ENCODE assay signal across 18 cellular contexts in the genomic region with DNA sequence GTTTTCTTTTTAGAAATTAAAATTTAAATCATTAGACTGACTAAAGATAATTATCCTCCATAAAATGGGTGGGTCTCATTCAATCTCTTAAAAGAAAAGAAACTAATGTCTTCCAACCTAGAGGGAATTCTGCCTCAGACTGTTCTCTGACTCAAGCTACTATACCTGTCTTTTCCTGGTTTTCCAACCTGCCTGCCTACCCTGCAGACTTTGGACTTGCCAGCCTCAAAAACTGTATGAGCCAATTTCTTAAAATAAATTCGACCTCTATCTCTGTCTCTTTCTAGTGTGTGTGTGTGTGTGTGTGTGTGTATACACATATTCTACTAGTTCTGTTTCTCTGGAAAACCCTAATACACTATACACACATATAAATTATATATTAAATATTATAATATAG.
"Had no signal": no experiment of that assay in that cellular context is flagged by ENCODE, and none has a peak within 500 bp of the region (broad histone marks: within the 10 kb centered on the region; RNA-seq: fewer than 3 reads in every experiment).

No MANE protein-coding gene starts in this region.

- H3K27me3 ChIP-seq: colonic mucosa, esophagus muscularis mucosa, gastrocnemius medialis, heart right ventricle had no signal

- H3K4me1 ChIP-seq: colonic mucosa, esophagus muscularis mucosa, gastrocnemius medialis, heart right ventricle, left ventricle myocardium inferior, lower lobe of right lung had no signal

- FAIRE-seq: endothelial cell of umbilical vein, keratinocyte had no signal

- H3K9me3 ChIP-seq: colonic mucosa, esophagus muscularis mucosa, gastrocnemius medialis, heart right ventricle, left ventricle myocardium inferior, lower lobe of right lung had no signal

- ATAC-seq: gastrocnemius medialis, heart right ventricle, left cardiac atrium, lower lobe of right lung, mucosa of descending colon had no signal

- H3K36me3 ChIP-seq: colonic mucosa, esophagus muscularis mucosa, gastrocnemius medialis, heart right ventricle, left ventricle myocardium inferior, lower lobe of right lung had no signal

- H3K4me3 ChIP-seq: colonic mucosa, esophagus muscularis mucosa, gastrocnemius medialis, heart right ventricle, left ventricle myocardium inferior, lower lobe of right lung, mucosa of descending colon had no signal

- DNase-seq: colonic mucosa; cortex of kidney; effector CD8-positive, alpha-beta T cell; foreskin melanocyte; gastrocnemius medialis; glutamatergic neuron; head of caudate nucleus; heart right ventricle; hippocampal formation; left cardiac atrium; left ventricle myocardium inferior; lower lobe of right lung; mesenchymal stem cell; mucosa of descending colon; naive B cell had no signal

- H3K27ac ChIP-seq: colonic mucosa, esophagus muscularis mucosa, gastrocnemius medialis, heart right ventricle, left ventricle myocardium inferior, lower lobe of right lung had no signal
